8 cellular contexts compared by ENCODE assay signal in genomic region chr1:216531308-216532239, GRCh38.
DNase-seq lines count a peak whose midpoint lies in the region; ATAC-seq and TF ChIP-seq lines count a peak whose summit lies in the region.

No MANE protein-coding gene starts in this region.

- BruUV-seq in IMR-90 (replicated peaks; lab: Mats Ljungman, UMichigan): no TSS peak

- peak; percentile 75 for ATAC-seq in GM21360 (IDR thresholded peaks at IDR 0.05; ENCODE audit: unreplicated experiment)
- peak; percentile 78 for ATAC-seq in IMR-90 (ENCODE audit: low read depth)
- ATAC-seq in activated naive CD8-positive, alpha-beta T cell treated with anti-CD3 and anti-CD28 coated beads, Interleukin-2, amount 50 U/mL, for 24 hours: no peak
- ATAC-seq in HG02884 (IDR thresholded peaks at IDR 0.05; ENCODE audit: unreplicated experiment): no peak

- no peaks in the 10 kb centered on the region for H3K36me3 ChIP-seq in BLaER1 treated with 17β-estradiol and CSF1 and Interleukin-3, amounts not matched to agents 10 nM and 100 nM
- H3K36me3 ChIP-seq in IMR-90 (ENCODE audit: control insufficient read depth, insufficient read depth, low read length): no peaks in the 10 kb centered on the region
- no peaks in the 10 kb centered on the region for H3K36me3 ChIP-seq in urinary bladder (ENCODE audit: insufficient read depth)

- DNase-seq in IMR-90 (peak; percentile 41), left kidney (ENCODE audit: low read depth, low spot score) (peak; percentile 34), cerebellum (ENCODE audit: low spot score) (no peak)
- DNase-seq in activated naive CD8-positive, alpha-beta T cell treated with anti-CD3 and anti-CD28 coated beads, Interleukin-2, amount 50 U/mL, for 24 hours: no peak

- TF ChIP-seq RAD21 in IMR-90 (IDR thresholded peaks at IDR 0.05; ENCODE audit: low read length): no peak

- H3K4me1 Mint-ChIP-seq in activated naive CD8-positive, alpha-beta T cell treated with anti-CD3 and anti-CD28 coated beads, Interleukin-2, amount 50 U/mL, for 24 hours: no peaks in the 10 kb centered on the region

- H3K9me3 Mint-ChIP-seq in activated naive CD8-positive, alpha-beta T cell treated with anti-CD3 and anti-CD28 coated beads, Interleukin-2, amount 50 U/mL, for 24 hours: peaks cover 9% of the 10 kb centered on the region

- WGBS in IMR-90 (ENCODE audit: extremely low coverage in 2 of 2, insufficient read length in 1 of 2), 2 experiments: no CpG with 5 or more reads among the region's 12 CpGs
- 25% methylated on average over 12 of the region's 12 CpGs for WGBS in urinary bladder

- peak overlapping the region in 6 of 11 experiments; percentile 11 to 63 (median 28); a peak in 8 of 22 replicates for H3K27ac ChIP-seq in BLaER1 treated with 17β-estradiol and CSF1 and Interleukin-3, amounts not matched to agents 10 nM and 100 nM
- H3K27ac ChIP-seq in IMR-90 (ENCODE audit: insufficient read depth, low read length) (peak overlapping the region; percentile 97), urinary bladder (ENCODE audit: low read depth) (peak overlapping the region; percentile 19)

- peak overlapping the region; percentile 90 for H3K56ac ChIP-seq in IMR-90 (ENCODE audit: extremely low read depth, insufficient read depth, low read length)

- in situ Hi-C loops in IMR-90 (cut with MboI; ENCODE audit: low sequenced_read_pairs): no loop called here

- peak overlapping the region; percentile 61 to 89 for H4K8ac ChIP-seq in IMR-90 (ENCODE audit: low read depth in 2 of 2, low read length in 2 of 2)

- H2AFZ ChIP-seq in IMR-90 (replicated peaks; ENCODE audit: low read length, poor library complexity): peak overlapping the region; percentile 93

- peak overlapping the region; percentile 9 for H3K4me3 Mint-ChIP-seq in activated naive CD8-positive, alpha-beta T cell treated with anti-CD3 and anti-CD28 coated beads, Interleukin-2, amount 50 U/mL, for 24 hours

- H2BK20ac ChIP-seq in IMR-90 (ENCODE audit: low read depth, low read length): peak overlapping the region; percentile 96

- peak overlapping the region; percentile 99 for H2BK15ac ChIP-seq in IMR-90 (ENCODE audit: low read depth, low read length)

- H2AK5ac ChIP-seq in IMR-90 (ENCODE audit: low read depth, low read length): peak overlapping the region; percentile 16; the same call in 1 of the 2 replicates

- peaks cover 0 to 9% (median 0%) of the 10 kb centered on the region in 10 experiments; a peak in 3 of 20 replicates for H3K4me1 ChIP-seq in BLaER1 treated with 17β-estradiol and CSF1 and Interleukin-3, amounts not matched to agents 10 nM and 100 nM
- peaks cover 9% of the 10 kb centered on the region for H3K4me1 ChIP-seq in IMR-90 (ENCODE audit: control insufficient read depth, insufficient read depth, low read length)
- H3K4me1 ChIP-seq in urinary bladder (ENCODE audit: insufficient read depth): no peaks in the 10 kb centered on the region

- H3K14ac ChIP-seq in IMR-90 (replicated peaks; ENCODE audit: low read depth, low read length): peak overlapping the region; percentile 95

- H4K5ac ChIP-seq in IMR-90 (ENCODE audit: low read depth, low read length): peak overlapping the region; percentile 98

- dilution Hi-C loops in IMR-90 (cut with HindIII; ENCODE audit: low sequenced_read_pairs, unreplicated experiment): no loop called here

- peak overlapping the region in 6 of 11 experiments; percentile 12 to 51 (median 38); a peak in 6 of 22 replicates for H3K9ac ChIP-seq in BLaER1 treated with 17β-estradiol and CSF1 and Interleukin-3, amounts not matched to agents 10 nM and 100 nM
- peak overlapping the region; percentile 99 for H3K9ac ChIP-seq in IMR-90 (ENCODE audit: low read depth, low read length)

- CTCF ChIA-PET in IMR-90 (lab: Yijun Ruan, JAX): no interaction called here

- H2AK9ac ChIP-seq in IMR-90 (replicated peaks; ENCODE audit: low read depth, low read length, poor library complexity): no peak overlapping the region

- H3K79me1 ChIP-seq in IMR-90 (ENCODE audit: low read depth in 1 of 2, low read length in 2 of 2): no peaks in the 10 kb centered on the region

- peak overlapping the region; percentile 95 for H4K91ac ChIP-seq in IMR-90 (ENCODE audit: insufficient read depth, low read depth, low read length)

- peak overlapping the region in 7 of 10 experiments; percentile 7 to 46 (median 37); a peak in 9 of 20 replicates for H3K4me3 ChIP-seq in BLaER1 treated with 17β-estradiol and CSF1 and Interleukin-3, amounts not matched to agents 10 nM and 100 nM
- H3K4me3 ChIP-seq in IMR-90 (ENCODE audit: insufficient read depth, low read depth, low read length) (peak overlapping the region; percentile 82), urinary bladder (ENCODE audit: low read depth, low read length) (peak overlapping the region; percentile 51)

- TF ChIP-seq CTCF in IMR-90 (conservative IDR thresholded peaks at IDR 0.05; ENCODE audit: low read depth, low read length): no peak

- peak overlapping the region; percentile 37 to 68 (median 53) for H3K4me2 ChIP-seq in BLaER1 treated with 17β-estradiol and CSF1 and Interleukin-3, amounts not matched to agents 10 nM and 100 nM
- peak overlapping the region; percentile 99 for H3K4me2 ChIP-seq in IMR-90 (ENCODE audit: low read depth, low read length)

- no peaks in the 10 kb centered on the region for H3K36me3 Mint-ChIP-seq in activated naive CD8-positive, alpha-beta T cell treated with anti-CD3 and anti-CD28 coated beads, Interleukin-2, amount 50 U/mL, for 24 hours (ENCODE audit: low read depth)

- POLR2A ChIA-PET in IMR-90 (lab: Charles Lee; ENCODE audit: unreplicated experiment): no interaction called here

- H2BK120ac ChIP-seq in IMR-90 (ENCODE audit: low read depth, low read length): peak overlapping the region; percentile 98

- H3K9me1 ChIP-seq in IMR-90 (ENCODE audit: insufficient read depth, low read length): peaks cover 4% of the 10 kb centered on the region; the same call in 1 of the 2 replicates

- peak overlapping the region; percentile 97 for H3K23ac ChIP-seq in IMR-90 (ENCODE audit: low read depth, low read length)

- H3K27me3 Mint-ChIP-seq in activated naive CD8-positive, alpha-beta T cell treated with anti-CD3 and anti-CD28 coated beads, Interleukin-2, amount 50 U/mL, for 24 hours: no peaks in the 10 kb centered on the region

- H2BK5ac ChIP-seq in IMR-90 (ENCODE audit: low read depth, low read length, poor library complexity, severe bottlenecking): peak overlapping the region; percentile 94

- no peaks in the 10 kb centered on the region for H3K27me3 ChIP-seq in BLaER1 treated with 17β-estradiol and CSF1 and Interleukin-3, amounts not matched to agents 10 nM and 100 nM
- H3K27me3 ChIP-seq in IMR-90 (ENCODE audit: control insufficient read depth, insufficient read depth, low read length): no peaks in the 10 kb centered on the region

- H3K4ac ChIP-seq in IMR-90 (ENCODE audit: low read depth, low read length): peak overlapping the region; percentile 95

- H3K27ac Mint-ChIP-seq in activated naive CD8-positive, alpha-beta T cell treated with anti-CD3 and anti-CD28 coated beads, Interleukin-2, amount 50 U/mL, for 24 hours: no peak overlapping the region

- peak overlapping the region; percentile 99 for H3K18ac ChIP-seq in IMR-90 (ENCODE audit: low read depth, low read length)

- no peaks in the 10 kb centered on the region for H3K9me3 ChIP-seq in BLaER1 treated with 17β-estradiol and CSF1 and Interleukin-3, amounts not matched to agents 10 nM and 100 nM (replicated peaks in 1 of 11)
- H3K9me3 ChIP-seq in IMR-90 (ENCODE audit: control insufficient read depth, insufficient read depth, low read length): no peaks in the 10 kb centered on the region

- TF ChIP-seq POLR2A in IMR-90 (IDR thresholded peaks at IDR 0.05; ENCODE audit: low read depth, low read length): no peak

- intact Hi-C loops in IMR-90 (cut with micrococcal nuclease): loop anchor here (2.0 kb wide), 1 partner anchor 69 kb away; no protein-coding TSS in a partner anchor

- no peaks in the 10 kb centered on the region for H4K20me1 ChIP-seq in BLaER1 treated with 17β-estradiol and CSF1 and Interleukin-3, amounts not matched to agents 10 nM and 100 nM
- H4K20me1 ChIP-seq in IMR-90 (ENCODE audit: insufficient read depth, low read length): no peaks in the 10 kb centered on the region

TF ChIP-seq in IMR-90, 13 proteins besides CTCF, POLR2A, EP300 and RAD21:
- TF ChIP-seq RCOR1 (IDR thresholded peaks at IDR 0.05; ENCODE audit: insufficient replicate concordance, low read length): no peak
- TF ChIP-seq RFX5 (IDR thresholded peaks at IDR 0.05; ENCODE audit: low read depth, low read length): no peak
- TF ChIP-seq MXI1 (IDR thresholded peaks at IDR 0.05; ENCODE audit: borderline replicate concordance, low read depth, low read length): no peak
- no peak for TF ChIP-seq CHD1 (IDR thresholded peaks at IDR 0.05; ENCODE audit: low read depth, low read length)
- TF ChIP-seq, protein P1, sequence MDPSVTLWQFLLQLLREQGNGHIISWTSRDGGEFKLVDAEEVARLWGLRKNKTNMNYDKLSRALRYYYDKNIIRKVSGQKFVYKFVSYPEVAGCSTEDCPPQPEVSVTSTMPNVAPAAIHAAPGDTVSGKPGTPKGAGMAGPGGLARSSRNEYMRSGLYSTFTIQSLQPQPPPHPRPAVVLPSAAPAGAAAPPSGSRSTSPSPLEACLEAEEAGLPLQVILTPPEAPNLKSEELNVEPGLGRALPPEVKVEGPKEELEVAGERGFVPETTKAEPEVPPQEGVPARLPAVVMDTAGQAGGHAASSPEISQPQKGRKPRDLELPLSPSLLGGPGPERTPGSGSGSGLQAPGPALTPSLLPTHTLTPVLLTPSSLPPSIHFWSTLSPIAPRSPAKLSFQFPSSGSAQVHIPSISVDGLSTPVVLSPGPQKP (IDR thresholded peaks at IDR 0.05; ENCODE audit: borderline replicate concordance, low read depth, low read length): no peak
- no peak for TF ChIP-seq SMC3 (IDR thresholded peaks at IDR 0.05; ENCODE audit: low read depth, low read length)
- no peak for TF ChIP-seq FOS (IDR thresholded peaks at IDR 0.05; ENCODE audit: low read depth, low read length)
- TF ChIP-seq CEBPB (IDR thresholded peaks at IDR 0.05; ENCODE audit: low read depth, low read length): no peak
- TF ChIP-seq, protein P2, sequence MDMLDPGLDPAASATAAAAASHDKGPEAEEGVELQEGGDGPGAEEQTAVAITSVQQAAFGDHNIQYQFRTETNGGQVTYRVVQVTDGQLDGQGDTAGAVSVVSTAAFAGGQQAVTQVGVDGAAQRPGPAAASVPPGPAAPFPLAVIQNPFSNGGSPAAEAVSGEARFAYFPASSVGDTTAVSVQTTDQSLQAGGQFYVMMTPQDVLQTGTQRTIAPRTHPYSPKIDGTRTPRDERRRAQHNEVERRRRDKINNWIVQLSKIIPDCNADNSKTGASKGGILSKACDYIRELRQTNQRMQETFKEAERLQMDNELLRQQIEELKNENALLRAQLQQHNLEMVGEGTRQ (IDR thresholded peaks at IDR 0.05; ENCODE audit: low read depth, low read length): no peak
- no peak for TF ChIP-seq MAZ (IDR thresholded peaks at IDR 0.05; ENCODE audit: borderline replicate concordance, low read depth, low read length)
- TF ChIP-seq NFE2L2 (IDR thresholded peaks at IDR 0.05; ENCODE audit: low read depth, low read length): no peak
- TF ChIP-seq MAFK (IDR thresholded peaks at IDR 0.05; ENCODE audit: low read depth, low read length): no peak

Comparison
In these comparisons a context has a peak if more than half of its experiments do, and no peak if none do; other contexts are left out.
1. H3K27ac ChIP-seq: peak in every context shown above with its lines; median percentile 97 in IMR-90; 28 in BLaER1 treated with 17β-estradiol and CSF1 and Interleukin-3, amounts not matched to agents 10 nM and 100 nM; 19 in urinary bladder.
2. ATAC-seq: peak in GM21360 (single experiment) and IMR-90 (single experiment); none in activated naive CD8-positive, alpha-beta T cell treated with anti-CD3 and anti-CD28 coated beads, Interleukin-2, amount 50 U/mL, for 24 hours (single experiment) and HG02884 (single experiment).
3. DNase-seq: peak in IMR-90 (single experiment) and left kidney (single experiment); none in activated naive CD8-positive, alpha-beta T cell treated with anti-CD3 and anti-CD28 coated beads, Interleukin-2, amount 50 U/mL, for 24 hours (single experiment) and cerebellum (single experiment).
4. Peak in every context shown above with its lines, with median percentiles within 50 percentile points of each other: H3K4me3 ChIP-seq.